ENCODE assay signal across 1 cellular context in the genomic region with DNA sequence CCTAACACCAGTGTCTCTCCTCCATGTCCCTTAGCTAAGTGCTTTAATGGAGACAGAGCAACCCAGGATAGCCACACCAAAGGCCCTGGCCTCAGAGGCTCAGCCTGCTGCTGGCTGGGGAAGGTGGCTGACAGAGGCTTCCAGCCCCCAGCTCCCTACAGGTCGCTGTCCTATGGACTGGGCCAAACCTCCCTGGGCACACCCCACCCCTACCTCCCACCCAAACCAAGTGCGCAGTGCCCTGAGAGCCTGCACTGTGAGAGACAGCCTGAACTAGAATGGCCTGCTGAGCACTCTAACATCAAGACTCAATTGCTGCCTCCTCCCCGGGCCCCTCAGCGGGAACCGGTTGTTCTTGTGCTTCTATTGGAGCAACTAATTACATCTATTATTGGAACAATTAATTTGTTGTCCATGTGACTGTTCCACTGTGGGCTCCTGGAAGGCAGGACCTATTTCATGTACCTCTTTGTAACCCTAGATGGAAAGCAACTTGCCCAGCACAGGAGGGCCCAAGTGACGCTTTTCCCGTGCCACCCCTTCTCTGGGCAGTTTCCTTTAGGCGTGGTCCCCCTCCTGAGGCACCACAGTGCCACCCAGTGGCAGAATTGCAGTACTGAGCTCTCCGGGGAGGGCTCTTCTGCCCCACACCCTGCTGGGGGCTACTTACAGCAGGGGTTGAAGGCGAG.
TF ChIP-seq lines count a peak whose summit lies in the region.

No MANE protein-coding gene starts in this region.

TF ChIP-seq in HepG2, 621 proteins besides CTCF, POLR2A, EP300 and RAD21 (continued from another document and continues in another):
- TF ChIP-seq, protein P1, sequence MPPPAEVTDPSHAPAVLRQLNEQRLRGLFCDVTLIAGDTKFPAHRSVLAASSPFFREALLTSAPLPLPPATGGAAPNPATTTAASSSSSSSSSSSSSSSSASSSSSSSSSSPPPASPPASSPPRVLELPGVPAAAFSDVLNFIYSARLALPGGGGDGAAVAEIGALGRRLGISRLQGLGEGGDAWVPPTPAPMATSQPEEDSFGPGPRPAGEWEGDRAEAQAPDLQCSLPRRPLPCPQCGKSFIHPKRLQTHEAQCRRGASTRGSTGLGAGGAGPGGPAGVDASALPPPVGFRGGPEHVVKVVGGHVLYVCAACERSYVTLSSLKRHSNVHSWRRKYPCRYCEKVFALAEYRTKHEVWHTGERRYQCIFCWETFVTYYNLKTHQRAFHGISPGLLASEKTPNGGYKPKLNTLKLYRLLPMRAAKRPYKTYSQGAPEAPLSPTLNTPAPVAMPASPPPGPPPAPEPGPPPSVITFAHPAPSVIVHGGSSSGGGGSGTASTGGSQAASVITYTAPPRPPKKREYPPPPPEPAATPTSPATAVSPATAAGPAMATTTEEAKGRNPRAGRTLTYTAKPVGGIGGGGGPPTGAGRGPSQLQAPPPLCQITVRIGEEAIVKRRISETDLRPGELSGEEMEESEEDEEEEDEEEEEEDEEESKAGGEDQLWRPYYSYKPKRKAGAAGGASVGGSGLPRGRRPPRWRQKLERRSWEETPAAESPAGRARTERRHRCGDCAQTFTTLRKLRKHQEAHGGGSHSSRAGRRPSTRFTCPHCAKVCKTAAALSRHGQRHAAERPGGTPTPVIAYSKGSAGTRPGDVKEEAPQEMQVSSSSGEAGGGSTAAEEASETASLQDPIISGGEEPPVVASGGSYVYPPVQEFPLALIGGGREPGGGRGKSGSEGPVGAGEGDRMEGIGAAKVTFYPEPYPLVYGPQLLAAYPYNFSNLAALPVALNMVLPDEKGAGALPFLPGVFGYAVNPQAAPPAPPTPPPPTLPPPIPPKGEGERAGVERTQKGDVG (CRISPR knock-in tag; IDR thresholded peaks at IDR 0.05; ENCODE audit: borderline replicate concordance) = no peak
- TF ChIP-seq ZSCAN31 (CRISPR knock-in tag; IDR thresholded peaks at IDR 0.05; ENCODE audit: low read depth) (no peak), ZNF382 (CRISPR knock-in tag; IDR thresholded peaks at IDR 0.05; ENCODE audit: borderline replicate concordance) (no peak), HCFC1 (IDR thresholded peaks at IDR 0.05; ENCODE audit: low read depth, low read length) (no peak), MBNL3 (CRISPR knock-in tag; conservative IDR thresholded peaks at IDR 0.05) (no peak), MTF2 (CRISPR knock-in tag; IDR thresholded peaks at IDR 0.05; ENCODE audit: borderline replicate concordance) (no peak), HNRNPUL1 (IDR thresholded peaks at IDR 0.05; ENCODE audit: low read depth, low read length) (no peak), ZFAT (CRISPR knock-in tag; conservative IDR thresholded peaks at IDR 0.05) (no peak), TAF15 (IDR thresholded peaks at IDR 0.05; ENCODE audit: low read depth, low read length, poor library complexity, severe bottlenecking) (no peak), ZFP90 (CRISPR knock-in tag; IDR thresholded peaks at IDR 0.05; ENCODE audit: borderline replicate concordance) (no peak), IRF2 (CRISPR knock-in tag; IDR thresholded peaks at IDR 0.05) (no peak), ZNF333 (CRISPR knock-in tag; IDR thresholded peaks at IDR 0.05; ENCODE audit: borderline replicate concordance) (no peak), IKZF4 (CRISPR knock-in tag; IDR thresholded peaks at IDR 0.05; ENCODE audit: borderline replicate concordance, low read depth, not compliant biosample characterization) (no peak), NR2F2 (IDR thresholded peaks at IDR 0.05; ENCODE audit: borderline replicate concordance, low read depth) (no peak), ZNF543 (CRISPR knock-in tag; IDR thresholded peaks at IDR 0.05) (no peak), HNRNPH1 (optimal IDR thresholded peaks at IDR 0.05; ENCODE audit: low read depth, low read length) (no peak), HHEX (CRISPR knock-in tag; IDR thresholded peaks at IDR 0.05) (no peak), ZFP62 (CRISPR knock-in tag; IDR thresholded peaks at IDR 0.05) (no peak), TEAD3 (CRISPR knock-in tag; optimal IDR thresholded peaks at IDR 0.05; ENCODE audit: borderline replicate concordance) (peak; percentile 91), ZNF552 (CRISPR knock-in tag; IDR thresholded peaks at IDR 0.05; ENCODE audit: borderline replicate concordance) (no peak), ZBTB1 (CRISPR knock-in tag; IDR thresholded peaks at IDR 0.05; ENCODE audit: borderline replicate concordance) (no peak), ZNF567 (CRISPR knock-in tag; IDR thresholded peaks at IDR 0.05; ENCODE audit: borderline replicate concordance) (no peak), KLF15 (CRISPR knock-in tag; IDR thresholded peaks at IDR 0.05; ENCODE audit: borderline replicate concordance) (no peak), SETDB1 (CRISPR knock-in tag; IDR thresholded peaks at IDR 0.05; ENCODE audit: borderline replicate concordance) (no peak), GPN1 (CRISPR knock-in tag; IDR thresholded peaks at IDR 0.05; ENCODE audit: borderline replicate concordance) (no peak), HOXA3 (CRISPR knock-in tag; IDR thresholded peaks at IDR 0.05) (peak; percentile 47; the same call in 1 of the 2 replicates), ZNF367 (CRISPR knock-in tag; IDR thresholded peaks at IDR 0.05; ENCODE audit: borderline replicate concordance) (no peak), ZNF850 (CRISPR knock-in tag; conservative IDR thresholded peaks at IDR 0.05) (no peak), FIP1L1 (IDR thresholded peaks at IDR 0.05; ENCODE audit: borderline replicate concordance, insufficient read depth, low read depth, low read length) (no peak)
- TF ChIP-seq, protein P2, sequence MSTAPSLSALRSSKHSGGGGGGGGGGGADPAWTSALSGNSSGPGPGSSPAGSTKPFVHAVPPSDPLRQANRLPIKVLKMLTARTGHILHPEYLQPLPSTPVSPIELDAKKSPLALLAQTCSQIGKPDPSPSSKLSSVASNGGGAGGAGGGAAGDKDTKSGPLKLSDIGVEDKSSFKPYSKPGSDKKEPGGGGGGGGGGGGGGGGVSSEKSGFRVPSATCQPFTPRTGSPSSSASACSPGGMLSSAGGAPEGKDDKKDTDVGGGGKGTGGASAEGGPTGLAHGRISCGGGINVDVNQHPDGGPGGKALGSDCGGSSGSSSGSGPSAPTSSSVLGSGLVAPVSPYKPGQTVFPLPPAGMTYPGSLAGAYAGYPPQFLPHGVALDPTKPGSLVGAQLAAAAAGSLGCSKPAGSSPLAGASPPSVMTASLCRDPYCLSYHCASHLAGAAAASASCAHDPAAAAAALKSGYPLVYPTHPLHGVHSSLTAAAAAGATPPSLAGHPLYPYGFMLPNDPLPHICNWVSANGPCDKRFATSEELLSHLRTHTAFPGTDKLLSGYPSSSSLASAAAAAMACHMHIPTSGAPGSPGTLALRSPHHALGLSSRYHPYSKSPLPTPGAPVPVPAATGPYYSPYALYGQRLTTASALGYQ (CRISPR knock-in tag; IDR thresholded peaks at IDR 0.05) = no peak
- TF ChIP-seq, protein P3, sequence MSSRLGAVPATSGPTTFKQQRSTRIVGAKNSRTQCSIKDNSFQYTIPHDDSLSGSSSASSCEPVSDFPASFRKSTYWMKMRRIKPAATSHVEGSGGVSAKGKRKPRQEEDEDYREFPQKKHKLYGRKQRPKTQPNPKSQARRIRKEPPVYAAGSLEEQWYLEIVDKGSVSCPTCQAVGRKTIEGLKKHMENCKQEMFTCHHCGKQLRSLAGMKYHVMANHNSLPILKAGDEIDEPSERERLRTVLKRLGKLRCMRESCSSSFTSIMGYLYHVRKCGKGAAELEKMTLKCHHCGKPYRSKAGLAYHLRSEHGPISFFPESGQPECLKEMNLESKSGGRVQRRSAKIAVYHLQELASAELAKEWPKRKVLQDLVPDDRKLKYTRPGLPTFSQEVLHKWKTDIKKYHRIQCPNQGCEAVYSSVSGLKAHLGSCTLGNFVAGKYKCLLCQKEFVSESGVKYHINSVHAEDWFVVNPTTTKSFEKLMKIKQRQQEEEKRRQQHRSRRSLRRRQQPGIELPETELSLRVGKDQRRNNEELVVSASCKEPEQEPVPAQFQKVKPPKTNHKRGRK (CRISPR knock-in tag; IDR thresholded peaks at IDR 0.05) = no peak
- TF ChIP-seq, protein P4, sequence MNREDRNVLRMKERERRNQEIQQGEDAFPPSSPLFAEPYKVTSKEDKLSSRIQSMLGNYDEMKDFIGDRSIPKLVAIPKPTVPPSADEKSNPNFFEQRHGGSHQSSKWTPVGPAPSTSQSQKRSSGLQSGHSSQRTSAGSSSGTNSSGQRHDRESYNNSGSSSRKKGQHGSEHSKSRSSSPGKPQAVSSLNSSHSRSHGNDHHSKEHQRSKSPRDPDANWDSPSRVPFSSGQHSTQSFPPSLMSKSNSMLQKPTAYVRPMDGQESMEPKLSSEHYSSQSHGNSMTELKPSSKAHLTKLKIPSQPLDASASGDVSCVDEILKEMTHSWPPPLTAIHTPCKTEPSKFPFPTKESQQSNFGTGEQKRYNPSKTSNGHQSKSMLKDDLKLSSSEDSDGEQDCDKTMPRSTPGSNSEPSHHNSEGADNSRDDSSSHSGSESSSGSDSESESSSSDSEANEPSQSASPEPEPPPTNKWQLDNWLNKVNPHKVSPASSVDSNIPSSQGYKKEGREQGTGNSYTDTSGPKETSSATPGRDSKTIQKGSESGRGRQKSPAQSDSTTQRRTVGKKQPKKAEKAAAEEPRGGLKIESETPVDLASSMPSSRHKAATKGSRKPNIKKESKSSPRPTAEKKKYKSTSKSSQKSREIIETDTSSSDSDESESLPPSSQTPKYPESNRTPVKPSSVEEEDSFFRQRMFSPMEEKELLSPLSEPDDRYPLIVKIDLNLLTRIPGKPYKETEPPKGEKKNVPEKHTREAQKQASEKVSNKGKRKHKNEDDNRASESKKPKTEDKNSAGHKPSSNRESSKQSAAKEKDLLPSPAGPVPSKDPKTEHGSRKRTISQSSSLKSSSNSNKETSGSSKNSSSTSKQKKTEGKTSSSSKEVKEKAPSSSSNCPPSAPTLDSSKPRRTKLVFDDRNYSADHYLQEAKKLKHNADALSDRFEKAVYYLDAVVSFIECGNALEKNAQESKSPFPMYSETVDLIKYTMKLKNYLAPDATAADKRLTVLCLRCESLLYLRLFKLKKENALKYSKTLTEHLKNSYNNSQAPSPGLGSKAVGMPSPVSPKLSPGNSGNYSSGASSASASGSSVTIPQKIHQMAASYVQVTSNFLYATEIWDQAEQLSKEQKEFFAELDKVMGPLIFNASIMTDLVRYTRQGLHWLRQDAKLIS (CRISPR knock-in tag; IDR thresholded peaks at IDR 0.05) = no peak
- TF ChIP-seq, protein P5, sequence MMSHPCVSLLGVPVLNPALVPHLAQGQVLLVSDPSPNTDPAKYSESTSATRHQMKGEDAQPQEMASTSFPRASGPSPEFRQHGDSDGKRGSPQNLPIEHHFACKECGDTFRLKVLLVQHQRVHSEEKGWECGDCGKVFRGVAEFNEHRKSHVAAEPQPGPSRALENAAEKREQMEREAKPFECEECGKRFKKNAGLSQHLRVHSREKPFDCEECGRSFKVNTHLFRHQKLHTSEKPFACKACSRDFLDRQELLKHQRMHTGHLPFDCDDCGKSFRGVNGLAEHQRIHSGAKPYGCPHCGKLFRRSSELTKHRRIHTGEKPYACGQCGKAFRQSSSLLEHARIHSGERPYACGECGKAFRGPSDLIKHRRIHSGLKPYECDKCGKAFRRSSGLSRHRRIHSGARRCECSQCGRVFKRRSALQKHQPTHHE (CRISPR knock-in tag; IDR thresholded peaks at IDR 0.05; ENCODE audit: borderline replicate concordance) = no peak
- TF ChIP-seq, protein P6, sequence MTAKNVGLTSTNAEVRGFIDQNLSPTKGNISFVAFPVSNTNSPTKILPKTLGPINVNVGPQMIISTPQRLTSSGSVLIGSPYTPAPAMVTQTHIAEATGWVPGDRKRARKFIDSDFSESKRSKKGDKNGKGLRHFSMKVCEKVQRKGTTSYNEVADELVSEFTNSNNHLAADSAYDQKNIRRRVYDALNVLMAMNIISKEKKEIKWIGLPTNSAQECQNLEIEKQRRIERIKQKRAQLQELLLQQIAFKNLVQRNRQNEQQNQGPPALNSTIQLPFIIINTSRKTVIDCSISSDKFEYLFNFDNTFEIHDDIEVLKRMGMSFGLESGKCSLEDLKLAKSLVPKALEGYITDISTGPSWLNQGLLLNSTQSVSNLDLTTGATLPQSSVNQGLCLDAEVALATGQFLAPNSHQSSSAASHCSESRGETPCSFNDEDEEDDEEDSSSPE (CRISPR knock-in tag; IDR thresholded peaks at IDR 0.05) = no peak
- TF ChIP-seq, protein P7, sequence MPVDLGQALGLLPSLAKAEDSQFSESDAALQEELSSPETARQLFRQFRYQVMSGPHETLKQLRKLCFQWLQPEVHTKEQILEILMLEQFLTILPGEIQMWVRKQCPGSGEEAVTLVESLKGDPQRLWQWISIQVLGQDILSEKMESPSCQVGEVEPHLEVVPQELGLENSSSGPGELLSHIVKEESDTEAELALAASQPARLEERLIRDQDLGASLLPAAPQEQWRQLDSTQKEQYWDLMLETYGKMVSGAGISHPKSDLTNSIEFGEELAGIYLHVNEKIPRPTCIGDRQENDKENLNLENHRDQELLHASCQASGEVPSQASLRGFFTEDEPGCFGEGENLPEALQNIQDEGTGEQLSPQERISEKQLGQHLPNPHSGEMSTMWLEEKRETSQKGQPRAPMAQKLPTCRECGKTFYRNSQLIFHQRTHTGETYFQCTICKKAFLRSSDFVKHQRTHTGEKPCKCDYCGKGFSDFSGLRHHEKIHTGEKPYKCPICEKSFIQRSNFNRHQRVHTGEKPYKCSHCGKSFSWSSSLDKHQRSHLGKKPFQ (CRISPR knock-in tag; IDR thresholded peaks at IDR 0.05; ENCODE audit: insufficient replicate concordance) = no peak
- TF ChIP-seq, protein P8, sequence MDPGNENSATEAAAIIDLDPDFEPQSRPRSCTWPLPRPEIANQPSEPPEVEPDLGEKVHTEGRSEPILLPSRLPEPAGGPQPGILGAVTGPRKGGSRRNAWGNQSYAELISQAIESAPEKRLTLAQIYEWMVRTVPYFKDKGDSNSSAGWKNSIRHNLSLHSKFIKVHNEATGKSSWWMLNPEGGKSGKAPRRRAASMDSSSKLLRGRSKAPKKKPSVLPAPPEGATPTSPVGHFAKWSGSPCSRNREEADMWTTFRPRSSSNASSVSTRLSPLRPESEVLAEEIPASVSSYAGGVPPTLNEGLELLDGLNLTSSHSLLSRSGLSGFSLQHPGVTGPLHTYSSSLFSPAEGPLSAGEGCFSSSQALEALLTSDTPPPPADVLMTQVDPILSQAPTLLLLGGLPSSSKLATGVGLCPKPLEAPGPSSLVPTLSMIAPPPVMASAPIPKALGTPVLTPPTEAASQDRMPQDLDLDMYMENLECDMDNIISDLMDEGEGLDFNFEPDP (CRISPR knock-in tag; conservative IDR thresholded peaks at IDR 0.05) = no peak
- TF ChIP-seq, protein P9, sequence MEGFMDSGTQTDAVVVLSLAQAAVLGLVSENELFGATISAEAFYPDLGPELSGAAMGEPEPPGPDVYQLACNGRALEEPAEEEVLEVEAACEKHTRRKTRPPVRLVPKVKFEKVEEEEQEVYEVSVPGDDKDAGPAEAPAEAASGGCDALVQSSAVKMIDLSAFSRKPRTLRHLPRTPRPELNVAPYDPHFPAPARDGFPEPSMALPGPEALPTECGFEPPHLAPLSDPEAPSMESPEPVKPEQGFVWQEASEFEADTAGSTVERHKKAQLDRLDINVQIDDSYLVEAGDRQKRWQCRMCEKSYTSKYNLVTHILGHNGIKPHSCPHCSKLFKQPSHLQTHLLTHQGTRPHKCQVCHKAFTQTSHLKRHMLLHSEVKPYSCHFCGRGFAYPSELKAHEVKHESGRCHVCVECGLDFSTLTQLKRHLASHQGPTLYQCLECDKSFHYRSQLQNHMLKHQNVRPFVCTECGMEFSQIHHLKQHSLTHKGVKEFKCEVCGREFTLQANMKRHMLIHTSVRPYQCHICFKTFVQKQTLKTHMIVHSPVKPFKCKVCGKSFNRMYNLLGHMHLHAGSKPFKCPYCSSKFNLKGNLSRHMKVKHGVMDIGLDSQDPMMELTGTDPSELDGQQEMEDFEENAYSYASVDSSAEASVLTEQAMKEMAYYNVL (CRISPR knock-in tag; IDR thresholded peaks at IDR 0.05; ENCODE audit: borderline replicate concordance) = no peak
